Comparison of ENCODE assay signal across 7 cellular contexts in the genomic region with DNA sequence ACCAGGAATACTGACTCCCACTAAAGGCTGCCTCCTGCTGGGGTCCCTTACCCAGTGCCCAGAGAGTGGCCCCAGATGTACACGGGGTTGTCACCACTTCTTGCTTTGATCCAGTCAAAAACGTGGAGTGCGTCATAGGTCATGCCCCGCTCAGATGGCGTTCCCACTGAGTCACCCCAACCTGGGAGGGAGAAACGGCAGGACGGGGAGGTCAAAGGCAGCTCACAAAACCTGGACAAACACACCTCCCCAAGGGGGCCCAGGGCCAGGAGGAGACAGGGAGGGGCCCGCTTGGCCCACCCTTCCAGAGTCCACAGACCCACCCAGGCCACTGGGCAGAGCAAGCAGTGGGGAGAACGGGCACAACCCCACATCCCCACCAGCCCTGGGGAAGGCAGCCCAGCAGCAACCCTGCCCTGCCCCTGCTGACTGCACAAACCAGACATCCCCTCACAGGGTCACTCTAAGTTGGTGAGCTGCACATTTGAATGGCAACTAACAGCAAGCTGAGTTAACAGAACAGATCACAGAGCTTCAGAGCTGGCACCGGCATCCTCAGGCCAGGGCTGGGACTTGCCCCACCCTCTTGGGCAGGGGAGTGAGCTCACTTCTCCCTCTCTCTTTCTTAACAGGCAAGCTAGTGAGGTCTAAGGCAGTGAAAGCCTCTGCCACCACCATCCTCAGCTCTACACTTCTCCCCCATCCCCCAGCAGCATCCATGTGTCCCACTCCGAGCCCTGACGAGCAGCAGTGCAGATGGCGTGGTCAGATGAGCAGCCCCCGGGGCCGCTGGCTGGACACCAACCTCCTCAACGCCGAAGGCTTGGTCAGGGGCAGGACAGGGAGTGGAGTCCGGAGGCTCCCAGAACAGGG.
A peak's percentile ranks its signal among the peaks of the same experiment; 100 is the strongest.
DNase-seq lines count a peak whose midpoint lies in the region; TF ChIP-seq lines count a peak whose summit lies in the region.

No MANE protein-coding gene starts in this region.

- H2AFZ ChIP-seq in GM23248, result peak overlapping the region; percentile 62; the same call in 1 of the 2 replicates

- H4K20me1 ChIP-seq in GM23248 (ENCODE audit: insufficient read depth), result no peaks in the 10 kb centered on the region

- H3K9me3 ChIP-seq in GM23248 (ENCODE audit: low read depth) (no peaks in the 10 kb centered on the region), mucosa of rectum (ENCODE audit: control insufficient read depth in 2 of 2, low read length in 2 of 2) (no peaks in the 10 kb centered on the region)

- peaks cover 32% of the 10 kb centered on the region for H3K4me1 ChIP-seq in GM23248 (ENCODE audit: insufficient read depth)
- peaks cover 32 to 42% of the 10 kb centered on the region in 2 donors for H3K4me1 ChIP-seq in mucosa of rectum (ENCODE audit: control insufficient read depth in 2 of 2, insufficient read depth in 2 of 2, low read length in 2 of 2)

- no peaks in the 10 kb centered on the region for H3K79me2 ChIP-seq in GM23248 (ENCODE audit: insufficient read depth)

- no peaks in the 10 kb centered on the region for H3K9me2 ChIP-seq in GM23248 (ENCODE audit: insufficient read depth)

- peak overlapping the region; percentile 87 for H3K9ac ChIP-seq in GM23248
- H3K9ac ChIP-seq in mucosa of rectum (ENCODE audit: low read depth in 1 of 2, low read length in 2 of 2), result peak overlapping the region; percentile 47 to 76

- no peaks in the 10 kb centered on the region for H3K27me3 ChIP-seq in GM23248 (replicated peaks; ENCODE audit: insufficient read depth)
- H3K27me3 ChIP-seq in mucosa of rectum (ENCODE audit: control insufficient read depth in 2 of 2, insufficient read depth in 2 of 2, low read length in 2 of 2), result no peaks in the 10 kb centered on the region

- H3K27ac ChIP-seq in GM23248 (peak overlapping the region; percentile 97), coronary artery (peak overlapping the region; percentile 8 to 88), mucosa of rectum (ENCODE audit: low read depth in 2 of 2, low read length in 2 of 2) (peak overlapping the region; percentile 92 to 96)

- TF ChIP-seq CTCF in coronary artery (IDR thresholded peaks at IDR 0.05), result no peak

- in situ Hi-C loops in GM23248 (cut with MboI), result no loop called here

- peaks cover 17% of the 10 kb centered on the region for H3F3A ChIP-seq in GM23248 (ENCODE audit: insufficient read depth)

- peak overlapping the region; percentile 96 for H3K4me2 ChIP-seq in GM23248 (ENCODE audit: unreplicated experiment)

- H3K4me3 ChIP-seq in GM23248 (peak overlapping the region; percentile 67), coronary artery (peak overlapping the region; percentile 49), mucosa of rectum (ENCODE audit: low read length in 2 of 2) (peak overlapping the region; percentile 35 to 56)

- 26 to 29% methylated on average over 18 of the region's 18 CpGs for WGBS in GM23248 (ENCODE audit: low coverage in 1 of 2, low lambda C conversion rate in 2 of 2, missing lambda C conversion rate in 2 of 2), 2 experiments

- DNase-seq in GM23248 (peak; percentile 94), OCI-M1 (lab: John Stamatoyannopoulos, UW) (peak; percentile 88), coronary artery (ENCODE audit: low spot score) (no peak), NCI-H1105 (lab: John Stamatoyannopoulos, UW) (no peak), activated gamma-delta T cell treated with Interleukin-2 at 50 U/mL for 16 hours (no peak)
- DNase-seq in stimulated activated CD4-positive, alpha-beta T cell treated with anti-CD3 and anti-CD28 coated beads, Interleukin-4, amount 100 ng/mL, for 1 hour, result no peak

- H3K36me3 ChIP-seq in GM23248 (ENCODE audit: low read depth) (0 out of 2 replicates have a peak, but pooled peaks cover 5% of the 10 kb centered on the region), mucosa of rectum (ENCODE audit: control insufficient read depth in 2 of 2, insufficient read depth in 2 of 2, low read length in 2 of 2) (peaks cover 0 to 2% of the 10 kb centered on the region in 2 donors)

Comparison
In these comparisons a context has a peak if more than half of its experiments do, and no peak if none do; other contexts are left out.
1. DNase-seq: peak in GM23248 (single experiment) and OCI-M1 (single experiment); none in coronary artery (single experiment), NCI-H1105 (single experiment), activated gamma-delta T cell treated with Interleukin-2 at 50 U/mL for 16 hours (single experiment) and stimulated activated CD4-positive, alpha-beta T cell treated with anti-CD3 and anti-CD28 coated beads, Interleukin-4, amount 100 ng/mL, for 1 hour (single experiment).
2. Peak in every context shown above with its lines, with median percentiles within 50 percentile points of each other: H3K27ac ChIP-seq and H3K4me3 ChIP-seq.